In genomic region chr6:107185570-107185969, GRCh38 we compare ENCODE assay signal across 10 cellular contexts.
DNase-seq lines count a peak whose midpoint lies in the region; ATAC-seq and TF ChIP-seq lines count a peak whose summit lies in the region.
"Had no signal": no experiment of that assay in that cellular context is flagged by ENCODE, and none has a peak within 500 bp of the region (broad histone marks: within the 10 kb centered on the region; RNA-seq: fewer than 3 reads in every experiment).

No MANE protein-coding gene starts in this region.

- no peaks in the 10 kb centered on the region for H3K27me3 Mint-ChIP-seq in brain
- H3K27me3 Mint-ChIP-seq in activated naive CD8-positive, alpha-beta T cell treated with anti-CD3 and anti-CD28 coated beads for 36 hours = no peaks in the 10 kb centered on the region

- no peak for TF ChIP-seq POLR2A in right lobe of liver (IDR thresholded peaks at IDR 0.05)
- no peak for TF ChIP-seq POLR2A in vagina (IDR thresholded peaks at IDR 0.05)

- H3K36me3 Mint-ChIP-seq in brain = no peaks in the 10 kb centered on the region
- peaks cover 10% of the 10 kb centered on the region for H3K36me3 Mint-ChIP-seq in activated naive CD8-positive, alpha-beta T cell treated with anti-CD3 and anti-CD28 coated beads for 36 hours

- H3K27ac ChIP-seq in right lobe of liver (no peak overlapping the region), vagina (no peak overlapping the region)
- H3K27ac ChIP-seq: colonic mucosa had no signal

- H3K27ac Mint-ChIP-seq in brain = peak overlapping the region in 1 of 5 experiments; percentile 52
- no peak overlapping the region for H3K27ac Mint-ChIP-seq in activated naive CD8-positive, alpha-beta T cell treated with anti-CD3 and anti-CD28 coated beads for 36 hours

- H3K4me1 Mint-ChIP-seq in brain = peaks cover 29% of the 10 kb centered on the region
- no peaks in the 10 kb centered on the region for H3K4me1 Mint-ChIP-seq in activated naive CD8-positive, alpha-beta T cell treated with anti-CD3 and anti-CD28 coated beads for 36 hours

- peaks cover 12% of the 10 kb centered on the region for H3K4me1 ChIP-seq in BE2C
- H3K4me1 ChIP-seq in right lobe of liver = no peaks in the 10 kb centered on the region
- no peaks in the 10 kb centered on the region for H3K4me1 ChIP-seq in vagina
- H3K4me1 ChIP-seq: colonic mucosa had no signal

- H3K36me3 ChIP-seq in BE2C (no peaks in the 10 kb centered on the region), right lobe of liver (no peaks in the 10 kb centered on the region), vagina (no peaks in the 10 kb centered on the region)
- H3K36me3 ChIP-seq: colonic mucosa had no signal

- H3K9me3 ChIP-seq in BE2C = no peaks in the 10 kb centered on the region
- H3K9me3 ChIP-seq in right lobe of liver = no peaks in the 10 kb centered on the region
- H3K9me3 ChIP-seq in vagina = no peaks in the 10 kb centered on the region
- H3K9me3 ChIP-seq: colonic mucosa had no signal

- H3K4me3 Mint-ChIP-seq in brain = no peak overlapping the region
- no peak overlapping the region for H3K4me3 Mint-ChIP-seq in activated naive CD8-positive, alpha-beta T cell treated with anti-CD3 and anti-CD28 coated beads for 36 hours

- H3K9me3 Mint-ChIP-seq in brain = no peaks in the 10 kb centered on the region
- no peaks in the 10 kb centered on the region for H3K9me3 Mint-ChIP-seq in activated naive CD8-positive, alpha-beta T cell treated with anti-CD3 and anti-CD28 coated beads for 36 hours

- intact Hi-C loops in right lobe of liver (cut with DNase I) (no loop called here), vagina (cut with DNase I) (no loop called here)

- WGBS in right lobe of liver (ENCODE audit: insufficient coverage, low coverage, low lambda C conversion rate, missing lambda C conversion rate) = 61% methylated on average over 6 of the region's 7 CpGs

- no peaks in the 10 kb centered on the region for H3K27me3 ChIP-seq in BE2C
- no peaks in the 10 kb centered on the region for H3K27me3 ChIP-seq in right lobe of liver
- no peaks in the 10 kb centered on the region for H3K27me3 ChIP-seq in vagina
- H3K27me3 ChIP-seq: colonic mucosa had no signal

- peak; percentile 54 for DNase-seq in BE2C
- peak; percentile 59 for DNase-seq in LNCaP clone FGC (ENCODE audit: low read depth)
- peak in 1 of 3 donors; percentile 50 for DNase-seq in right lobe of liver
- DNase-seq in glomerular visceral epithelial cell (ENCODE audit: extremely low spot score) = no peak
- DNase-seq in MV-4-11 (lab: John Stamatoyannopoulos, UW) = no peak
- DNase-seq in activated naive CD8-positive, alpha-beta T cell treated with anti-CD3 and anti-CD28 coated beads for 36 hours = no peak
- DNase-seq in vagina (ENCODE audit: extremely low spot score in 2 of 2) = no peak
- DNase-seq: colonic mucosa, T1000 had no signal

- TF ChIP-seq CTCF in BE2C (IDR thresholded peaks at IDR 0.05; ENCODE audit: low read depth, low read length) = peak; percentile 75
- TF ChIP-seq CTCF in LNCaP clone FGC (IDR thresholded peaks at IDR 0.05; ENCODE audit: control insufficient read depth, extremely low read depth, insufficient read depth) = peak; percentile 83
- peak; percentile 36 to 63 for TF ChIP-seq CTCF in brain (conservative IDR thresholded peaks at IDR 0.05)
- TF ChIP-seq CTCF in right lobe of liver (IDR thresholded peaks at IDR 0.05) = peak in 3 of 4 donors; percentile 35 to 58 (median 39)
- TF ChIP-seq CTCF in vagina (IDR thresholded peaks at IDR 0.05) = no peak

- peak; percentile 77 to 92 (median 89) for ATAC-seq in right lobe of liver

- H3K4me3 ChIP-seq in BE2C (ENCODE audit: low read depth, low read length) (no peak overlapping the region), LNCaP clone FGC (ENCODE audit: low read depth, low read length) (no peak overlapping the region), right lobe of liver (no peak overlapping the region), vagina (no peak overlapping the region)
- H3K4me3 ChIP-seq: colonic mucosa had no signal

Comparison
In these comparisons a context has a peak if more than half of its experiments do, and no peak if none do; other contexts are left out.
1. DNase-seq: peak in BE2C (single experiment) and LNCaP clone FGC (single experiment); none in glomerular visceral epithelial cell (single experiment), MV-4-11 (single experiment), activated naive CD8-positive, alpha-beta T cell treated with anti-CD3 and anti-CD28 coated beads for 36 hours (single experiment) and vagina (0 of 2).
2. CTCF ChIP-seq: peak in BE2C (single experiment), LNCaP clone FGC (single experiment), brain (2 of 2) and right lobe of liver (3 of 4); none in vagina (0 of 3).